ENCODE assay signal across 8 cellular contexts in genomic region chr14:75050852-75051555, GRCh38. TPM values are rescaled to one million over a fixed set of nuclear protein-coding genes. Genes with fewer than 3 reads are reported as not detected.
DNase-seq lines count a peak whose midpoint lies in the region; TF ChIP-seq lines count a peak whose summit lies in the region.

MLH3 (minus strand) TSS chr14:75051467; CDS start chr14:75049655, 1,812 bp downstream.

- H3K27ac Mint-ChIP-seq in activated naive CD8-positive, alpha-beta T cell treated with anti-CD3 and anti-CD28 coated beads for 36 hours, result peak within 1 kb of the TSS; percentile 88
- H3K27ac Mint-ChIP-seq in glutamatergic neuron (ENCODE audit: unreplicated experiment) (peak within 1 kb of the TSS; percentile 86), osteocyte (ENCODE audit: unreplicated experiment) (peak within 1 kb of the TSS; percentile 96)

- H3K4me3 ChIP-seq in HFF-Myc (replicated peaks; ENCODE audit: low read depth, low read length) (peak within 1 kb of the TSS; percentile 47), testis (peak within 1 kb of the TSS; percentile 74 to 76)

- intact Hi-C loops in testis (cut with DNase I; ENCODE audit: low total_unique reads), result no loop called here

- H3K4me3 Mint-ChIP-seq in activated naive CD8-positive, alpha-beta T cell treated with anti-CD3 and anti-CD28 coated beads for 36 hours, result peak within 1 kb of the TSS; percentile 86
- H3K4me3 Mint-ChIP-seq in glutamatergic neuron (ENCODE audit: unreplicated experiment) (peak within 1 kb of the TSS; percentile 89), osteocyte (ENCODE audit: unreplicated experiment) (peak within 1 kb of the TSS; percentile 88)

- H3K4me1 ChIP-seq in testis, result peaks cover 17% of the 10 kb centered on the region

- H3K4me1 Mint-ChIP-seq in activated naive CD8-positive, alpha-beta T cell treated with anti-CD3 and anti-CD28 coated beads for 36 hours, result peaks cover 55% of the 10 kb centered on the region
- no peaks in the 10 kb centered on the region for H3K4me1 Mint-ChIP-seq in glutamatergic neuron (ENCODE audit: low read depth, unreplicated experiment)
- H3K4me1 Mint-ChIP-seq in osteocyte (ENCODE audit: unreplicated experiment), result peaks cover 26% of the 10 kb centered on the region

- TF ChIP-seq CTCF in HFF-Myc (IDR thresholded peaks at IDR 0.05; ENCODE audit: low read depth, low read length, missing control alignments) (no peak), glutamatergic neuron (IDR thresholded peaks at IDR 0.05; ENCODE audit: partially characterized antibody, unreplicated experiment) (no peak), osteocyte (IDR thresholded peaks at IDR 0.05) (no peak), testis (IDR thresholded peaks at IDR 0.05) (no peak)

- peaks cover 5% of the 10 kb centered on the region for H3K27me3 Mint-ChIP-seq in activated naive CD8-positive, alpha-beta T cell treated with anti-CD3 and anti-CD28 coated beads for 36 hours
- H3K27me3 Mint-ChIP-seq in glutamatergic neuron (ENCODE audit: unreplicated experiment), result peaks cover 4% of the 10 kb centered on the region
- no peaks in the 10 kb centered on the region for H3K27me3 Mint-ChIP-seq in osteocyte (ENCODE audit: unreplicated experiment)

- 0% methylated on average over 37 to 56 of the region's 59 CpGs for WGBS in testis, 2 donors

- peaks cover 72% of the 10 kb centered on the region for H3K36me3 Mint-ChIP-seq in activated naive CD8-positive, alpha-beta T cell treated with anti-CD3 and anti-CD28 coated beads for 36 hours
- H3K36me3 Mint-ChIP-seq in glutamatergic neuron (ENCODE audit: unreplicated experiment) (no peaks in the 10 kb centered on the region), osteocyte (ENCODE audit: unreplicated experiment) (peaks cover 20% of the 10 kb centered on the region)

- H3K9me3 ChIP-seq in testis, result no peaks in the 10 kb centered on the region

- H3K27me3 ChIP-seq in testis, result no peaks in the 10 kb centered on the region

- peaks cover 2% of the 10 kb centered on the region for H3K9me3 Mint-ChIP-seq in activated naive CD8-positive, alpha-beta T cell treated with anti-CD3 and anti-CD28 coated beads for 36 hours
- H3K9me3 Mint-ChIP-seq in glutamatergic neuron (ENCODE audit: unreplicated experiment), result peaks cover 5% of the 10 kb centered on the region
- peaks cover 6% of the 10 kb centered on the region for H3K9me3 Mint-ChIP-seq in osteocyte (ENCODE audit: unreplicated experiment)

- DNase-seq in EH (ENCODE audit: low read depth), result peak; percentile 67
- DNase-seq in HFF-Myc (ENCODE audit: extremely low read depth, low read depth), result no peak
- DNase-seq in NCI-H1092 treated with DMSO at 0.1 percent for 48 hours (lab: John Stamatoyannopoulos, UW), result peak; percentile 88
- DNase-seq in SW 1271 (lab: John Stamatoyannopoulos, UW), result peak; percentile 60 to 84
- DNase-seq in activated naive CD8-positive, alpha-beta T cell treated with anti-CD3 and anti-CD28 coated beads for 36 hours, result peak; percentile 80
- peak; percentile 81 for DNase-seq in glutamatergic neuron
- DNase-seq in osteocyte (ENCODE audit: extremely low spot score, unreplicated experiment), result peak; percentile 92
- DNase-seq in testis, result peak; percentile 88

- H3K36me3 ChIP-seq in testis (ENCODE audit: low read depth, missing control alignments), result no peaks in the 10 kb centered on the region

- TF ChIP-seq POLR2A in testis (IDR thresholded peaks at IDR 0.05), result no peak

- H3K27ac ChIP-seq in testis, result peak within 1 kb of the TSS; percentile 80 to 94

RNA-seq across cellular contexts. Expression of gene MLH3, which starts in this region (rescaled TPM):
- 10 to 100 TPM; 15.5 to 16.7 TPM for total RNA-seq in activated naive CD8-positive, alpha-beta T cell treated with anti-CD3 and anti-CD28 coated beads for 36 hours
- 17.1 TPM for total RNA-seq in glutamatergic neuron (ENCODE audit: unreplicated experiment)
- total RNA-seq in osteocyte, result 21.8 and 22.9 TPM in 2 replicates
- 10 to 100 TPM; 31.8 to 36.2 TPM for total RNA-seq in testis
- polyA plus RNA-seq in testis (ENCODE audit: insufficient read depth, low read depth, low replicate concordance), result 21.5 TPM
